Comparison of ENCODE assay signal across 16 cellular contexts in the genomic region with DNA sequence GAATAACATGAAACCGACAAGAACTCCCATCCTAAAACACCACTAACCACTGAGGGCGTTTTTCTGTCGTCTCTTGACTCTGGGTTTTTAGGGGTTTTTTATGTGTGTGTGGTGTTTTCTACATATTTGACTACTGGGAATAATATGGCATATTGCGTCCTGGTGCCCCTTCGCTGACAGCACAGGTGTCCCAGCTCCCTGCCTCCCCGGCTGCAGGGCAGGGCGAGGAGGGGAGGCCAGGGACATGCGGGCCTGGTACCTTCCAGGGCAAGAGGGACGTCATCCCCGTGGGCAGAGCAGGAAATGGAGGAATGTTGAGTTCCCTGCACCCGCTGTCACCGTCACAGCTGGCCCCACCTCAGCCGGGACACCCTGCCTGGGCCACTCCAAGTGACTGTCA. TPM values are rescaled to one million over a fixed set of nuclear protein-coding genes. Genes with fewer than 3 reads are reported as not detected.
DNase-seq lines count a peak whose midpoint lies in the region; ATAC-seq, FAIRE-seq and TF ChIP-seq lines count a peak whose summit lies in the region.
"Had no signal": no experiment of that assay in that cellular context is flagged by ENCODE, and none has a peak within 500 bp of the region (broad histone marks: within the 10 kb centered on the region; RNA-seq: fewer than 3 reads in every experiment).

No MANE protein-coding gene starts in this region.

- in situ Hi-C loops in Panc1 (cut with HindIII; ENCODE audit: low pct_unique_long_range_greater_than_20kb, low sequenced_read_pairs) = no loop called here

- WGBS in SK-N-SH (ENCODE audit: low lambda C conversion rate) = 78% methylated on average over 13 of the region's 13 CpGs

- H3K9me1 ChIP-seq in keratinocyte (ENCODE audit: control insufficient read depth, extremely low read depth, insufficient read depth, low read length) = peaks cover 8% of the 10 kb centered on the region

- peaks cover 86% of the 10 kb centered on the region for H3K79me2 ChIP-seq in SK-N-SH (ENCODE audit: insufficient read depth)
- peaks cover 79% of the 10 kb centered on the region for H3K79me2 ChIP-seq in keratinocyte (ENCODE audit: control insufficient read depth, insufficient read depth, low read length)

- H3K4me2 ChIP-seq in SK-N-SH = peak overlapping the region; percentile 69; the same call in 1 of the 2 replicates
- H3K4me2 ChIP-seq in keratinocyte (ENCODE audit: control insufficient read depth, extremely low read depth, insufficient read depth, low read depth, low read length) = no peak overlapping the region

- peaks cover 3% of the 10 kb centered on the region for H3K36me3 Mint-ChIP-seq in stimulated activated memory B cell treated with anti-CD40 and anti-IgM and Interleukin-4, amounts not matched to agents 10 μg/mL and 1 μg/mL and 100 μg/mL, for 72 hours
- H3K36me3 Mint-ChIP-seq: naive thymus-derived CD8-positive, alpha-beta T cell had no signal

- FAIRE-seq in keratinocyte (lab: Jason Lieb, UNC) = no peak
- FAIRE-seq: colon had no signal

- H3K4me1 Mint-ChIP-seq in stimulated activated memory B cell treated with anti-CD40 and anti-IgM and Interleukin-4, amounts not matched to agents 10 μg/mL and 1 μg/mL and 100 μg/mL, for 72 hours = peaks cover 84% of the 10 kb centered on the region

- no peak for TF ChIP-seq EP300 in SK-N-SH (IDR thresholded peaks at IDR 0.05; ENCODE audit: borderline replicate concordance in 1 of 2, low read depth in 1 of 2, low read length in 1 of 2)

- TF ChIP-seq CTCF in SK-N-SH (IDR thresholded peaks at IDR 0.05) = no peak
- TF ChIP-seq CTCF in Panc1 (IDR thresholded peaks at IDR 0.05) = no peak
- no peak for TF ChIP-seq CTCF in keratinocyte (optimal IDR thresholded peaks at IDR 0.05 in 1 of 3, IDR thresholded peaks at IDR 0.05 in 1 of 3, conservative IDR thresholded peaks at IDR 0.05 in 1 of 3; ENCODE audit: extremely low read depth in 1 of 3, insufficient read depth in 2 of 3, low read length in 3 of 3)
- no peak for TF ChIP-seq CTCF in vagina (IDR thresholded peaks at IDR 0.05)

- no peaks in the 10 kb centered on the region for H3K9me3 Mint-ChIP-seq in stimulated activated memory B cell treated with anti-CD40 and anti-IgM and Interleukin-4, amounts not matched to agents 10 μg/mL and 1 μg/mL and 100 μg/mL, for 72 hours

- H3K9me2 ChIP-seq in SK-N-SH = no peaks in the 10 kb centered on the region

- dilution Hi-C loops in keratinocyte (cut with MboI; ENCODE audit: extremely low pct_ligation_motif_present, low sequenced_read_pairs) = no loop called here

- H3K36me3 ChIP-seq in SK-N-SH (replicated peaks in 1 of 2; ENCODE audit: control insufficient read depth in 1 of 2, insufficient read depth in 2 of 2, low read length in 1 of 2) (no peaks in the 10 kb centered on the region), Panc1 (ENCODE audit: control insufficient read depth, insufficient read depth, low read length) (no peaks in the 10 kb centered on the region), keratinocyte (ENCODE audit: control insufficient read depth in 2 of 2, extremely low read depth in 1 of 2, insufficient read depth in 2 of 2, low read length in 2 of 2) (peaks cover 2 to 4% of the 10 kb centered on the region in 2 experiments), vagina (no peaks in the 10 kb centered on the region)

- no peak for TF ChIP-seq POLR2A in vagina (IDR thresholded peaks at IDR 0.05)

- CTCF ChIA-PET in SK-N-SH (lab: Yijun Ruan, JAX) (interaction anchor here (1.2 to 1.4 kb wide), 2 partner anchors 13 to 142 kb away, joined by 3 to 6 read pairs; no protein-coding TSS in a partner anchor), Panc1 (lab: Charles Lee) (no interaction called here)

- H4K20me1 ChIP-seq in SK-N-SH (ENCODE audit: insufficient read depth) = peaks cover 84% of the 10 kb centered on the region
- peaks cover 27% of the 10 kb centered on the region for H4K20me1 ChIP-seq in keratinocyte (ENCODE audit: control insufficient read depth, extremely low read depth, insufficient read depth, low read length)

- H3F3A ChIP-seq in SK-N-SH (replicated peaks; ENCODE audit: insufficient read depth) = no peaks in the 10 kb centered on the region

- intact Hi-C loops in Panc1 (cut with micrococcal nuclease; ENCODE audit: unreplicated experiment) (no loop called here), vagina (cut with DNase I) (no loop called here)

- POLR2A ChIA-PET in SK-N-SH (lab: Yijun Ruan, JAX) = no interaction called here
- POLR2A ChIA-PET in Panc1 (lab: Charles Lee) = no interaction called here

- H3K27ac ChIP-seq in SK-N-SH (ENCODE audit: low read depth in 2 of 2, low read length in 1 of 2) = peak overlapping the region in 1 of 2 experiments; percentile 43; a peak in 2 of 4 replicates
- H3K27ac ChIP-seq in Panc1 (ENCODE audit: low read length) = peak overlapping the region; percentile 48
- peak overlapping the region; percentile 36 for H3K27ac ChIP-seq in keratinocyte (ENCODE audit: control insufficient read depth, insufficient read depth, low read length)
- no peak overlapping the region for H3K27ac ChIP-seq in vagina
- H3K27ac ChIP-seq: testis had no signal

- ATAC-seq in SK-N-SH treated with all-trans-retinoic acid at 6 μM for 48 hours (no peak), Panc1 (no peak), HG03520 (IDR thresholded peaks at IDR 0.05; ENCODE audit: unreplicated experiment) (no peak)
- no peak for ATAC-seq in stimulated activated memory B cell treated with anti-CD40 and anti-IgM and Interleukin-4, amounts not matched to agents 10 μg/mL and 1 μg/mL and 100 μg/mL, for 72 hours
- ATAC-seq: naive thymus-derived CD8-positive, alpha-beta T cell had no signal

- BruUV-seq in Panc1 (replicated peaks; lab: Mats Ljungman, UMichigan) = no TSS peak

- H3K27ac Mint-ChIP-seq in stimulated activated memory B cell treated with anti-CD40 and anti-IgM and Interleukin-4, amounts not matched to agents 10 μg/mL and 1 μg/mL and 100 μg/mL, for 72 hours = peak overlapping the region; percentile 97

- DNase-seq in SK-N-SH (no peak), Panc1 (ENCODE audit: low read depth, low spot score) (no peak), keratinocyte (ENCODE audit: low read depth, low spot score) (no peak), vagina (ENCODE audit: extremely low spot score in 2 of 2) (no peak), HT-29 (ENCODE audit: low spot score) (no peak)
- DNase-seq: activated CD8-positive, alpha-beta memory T cell treated with anti-CD3 and anti-CD28 coated beads for 24 hours; activated naive CD4-positive, alpha-beta T cell treated with anti-CD3 and anti-CD28 coated beads, Interleukin-2, amount 50 U/mL, for 16 hours; Calu3; naive thymus-derived CD8-positive, alpha-beta T cell; NCI-H2171; T-helper 9 cell; testis had no signal

- H3K9me3 ChIP-seq in SK-N-SH (no peaks in the 10 kb centered on the region), Panc1 (ENCODE audit: control insufficient read depth, insufficient read depth, low read depth, low read length) (no peaks in the 10 kb centered on the region), keratinocyte (ENCODE audit: control insufficient read depth, low read depth, low read length) (no peaks in the 10 kb centered on the region), vagina (no peaks in the 10 kb centered on the region)
- H3K9me3 ChIP-seq: testis had no signal

- H3K4me1 ChIP-seq in SK-N-SH (ENCODE audit: control insufficient read depth in 1 of 2, insufficient read depth in 2 of 2, low read depth in 1 of 2, low read length in 1 of 2) = peaks cover 17 to 58% of the 10 kb centered on the region in 2 experiments
- peaks cover 21% of the 10 kb centered on the region for H3K4me1 ChIP-seq in Panc1 (ENCODE audit: control insufficient read depth, insufficient read depth, low read length)
- peaks cover 41% of the 10 kb centered on the region for H3K4me1 ChIP-seq in keratinocyte (ENCODE audit: control insufficient read depth, extremely low read depth, insufficient read depth, low read length)
- peaks cover 47% of the 10 kb centered on the region for H3K4me1 ChIP-seq in vagina

- H2AFZ ChIP-seq in SK-N-SH (ENCODE audit: low read depth) (no peak overlapping the region), keratinocyte (ENCODE audit: control insufficient read depth, low read length) (no peak overlapping the region)

- H3K9ac ChIP-seq in SK-N-SH (no peak overlapping the region), keratinocyte (ENCODE audit: control insufficient read depth, extremely low read depth, insufficient read depth, low read length) (peak overlapping the region; percentile 18)

- H3K4me3 Mint-ChIP-seq in stimulated activated memory B cell treated with anti-CD40 and anti-IgM and Interleukin-4, amounts not matched to agents 10 μg/mL and 1 μg/mL and 100 μg/mL, for 72 hours = peak overlapping the region; percentile 64

- H3K27me3 ChIP-seq in SK-N-SH (ENCODE audit: insufficient read depth) (no peaks in the 10 kb centered on the region), Panc1 (ENCODE audit: control insufficient read depth, insufficient read depth, low read length) (no peaks in the 10 kb centered on the region), keratinocyte (ENCODE audit: control insufficient read depth, extremely low read depth, insufficient read depth, low read length) (no peaks in the 10 kb centered on the region), vagina (no peaks in the 10 kb centered on the region)
- H3K27me3 ChIP-seq: testis had no signal

- no peak overlapping the region for H3K4me3 ChIP-seq in SK-N-SH (ENCODE audit: low read depth in 2 of 2, low read length in 1 of 2)
- no peak overlapping the region for H3K4me3 ChIP-seq in Panc1 (ENCODE audit: low read depth in 2 of 2, low read length in 2 of 2)
- no peak overlapping the region for H3K4me3 ChIP-seq in keratinocyte (ENCODE audit: control insufficient read depth in 2 of 3, extremely low read depth in 1 of 3, insufficient read depth in 2 of 3, low read depth in 1 of 3, low read length in 3 of 3)
- no peak overlapping the region for H3K4me3 ChIP-seq in vagina
- H3K4me3 ChIP-seq: testis had no signal

- TF ChIP-seq RAD21 in SK-N-SH (IDR thresholded peaks at IDR 0.05; ENCODE audit: low read length) = no peak

- H3K27me3 Mint-ChIP-seq in stimulated activated memory B cell treated with anti-CD40 and anti-IgM and Interleukin-4, amounts not matched to agents 10 μg/mL and 1 μg/mL and 100 μg/mL, for 72 hours = no peaks in the 10 kb centered on the region
- H3K27me3 Mint-ChIP-seq: naive thymus-derived CD8-positive, alpha-beta T cell had no signal

RNA-seq across cellular contexts. Expression of a gene that starts 34.8 kb away (rescaled TPM):
- 12.9 and 14.9 TPM in 2 replicates for polyA plus RNA-seq in SK-N-SH (2012; rRNA removed)
- polyA plus RNA-seq in SK-N-SH (2012; cell fraction: cytosol; rRNA removed) = 9.1 and 12.6 TPM in 2 replicates
- polyA plus RNA-seq in SK-N-SH (2012; cell fraction: nucleus; rRNA removed) = 23.3 and 24.1 TPM in 2 replicates
- 24.7 TPM for total RNA-seq in Panc1 (2021; ENCODE audit: unreplicated experiment)
- polyA plus RNA-seq in Panc1 (2012; ENCODE audit: insufficient read length) = 19.4 TPM
- 16.4 to 32.1 TPM (median 18.2 TPM) in 3 replicates for polyA plus RNA-seq in keratinocyte
- 5.5 TPM for polyA plus RNA-seq in keratinocyte (2011; ENCODE audit: low read depth)
- polyA plus RNA-seq in keratinocyte (2011; cell fraction: cytosol; rRNA removed) = 15.8 and 23.4 TPM in 2 replicates
- polyA plus RNA-seq in keratinocyte (2011; cell fraction: nucleus; rRNA removed) = 34.4 and 38.2 TPM in 2 replicates
- polyA plus RNA-seq in keratinocyte (2012; ENCODE audit: low replicate concordance) = 8.7 and 37.0 TPM in 2 replicates
- 28.5 to 58.4 TPM (median 37.2 TPM) in 3 replicates for polyA minus RNA-seq in keratinocyte
- 39.5 TPM for polyA minus RNA-seq in keratinocyte (2011; cell fraction: cytosol; rRNA and poly(A)+ RNA removed)
- 25.2 and 36.2 TPM in 2 replicates for polyA minus RNA-seq in keratinocyte (2011; cell fraction: nucleus; rRNA and poly(A)+ RNA removed)
- 8.3 TPM for total RNA-seq in vagina
- total RNA-seq in HT-29 (2014; rRNA removed; shearing (Covaris generic)) = 19.6 and 20.3 TPM in 2 replicates
